1 cellular context compared by ENCODE assay signal in genomic region chr2:8514748-8515389, GRCh38.
TF ChIP-seq lines count a peak whose summit lies in the region.

No MANE protein-coding gene starts in this region.

TF ChIP-seq in GM12878, 131 proteins besides CTCF, POLR2A, EP300 and RAD21 (continued from another document and continues in another):
- peak; percentile 92 for TF ChIP-seq MEF2A (IDR thresholded peaks at IDR 0.05; ENCODE audit: insufficient read depth, low read depth, low read length)
- TF ChIP-seq RB1 (IDR thresholded peaks at IDR 0.05; ENCODE audit: borderline replicate concordance), result peak; percentile 86; the same call in 1 of the 2 replicates
- peak; percentile 80 for TF ChIP-seq ZNF384 (IDR thresholded peaks at IDR 0.05; ENCODE audit: borderline replicate concordance, low read depth, low read length)
- peak; percentile 85 to 88 for TF ChIP-seq BHLHE40 (IDR thresholded peaks at IDR 0.05; ENCODE audit: borderline replicate concordance in 1 of 2, low read depth in 2 of 2, low read length in 1 of 2)
- TF ChIP-seq, protein P1, sequence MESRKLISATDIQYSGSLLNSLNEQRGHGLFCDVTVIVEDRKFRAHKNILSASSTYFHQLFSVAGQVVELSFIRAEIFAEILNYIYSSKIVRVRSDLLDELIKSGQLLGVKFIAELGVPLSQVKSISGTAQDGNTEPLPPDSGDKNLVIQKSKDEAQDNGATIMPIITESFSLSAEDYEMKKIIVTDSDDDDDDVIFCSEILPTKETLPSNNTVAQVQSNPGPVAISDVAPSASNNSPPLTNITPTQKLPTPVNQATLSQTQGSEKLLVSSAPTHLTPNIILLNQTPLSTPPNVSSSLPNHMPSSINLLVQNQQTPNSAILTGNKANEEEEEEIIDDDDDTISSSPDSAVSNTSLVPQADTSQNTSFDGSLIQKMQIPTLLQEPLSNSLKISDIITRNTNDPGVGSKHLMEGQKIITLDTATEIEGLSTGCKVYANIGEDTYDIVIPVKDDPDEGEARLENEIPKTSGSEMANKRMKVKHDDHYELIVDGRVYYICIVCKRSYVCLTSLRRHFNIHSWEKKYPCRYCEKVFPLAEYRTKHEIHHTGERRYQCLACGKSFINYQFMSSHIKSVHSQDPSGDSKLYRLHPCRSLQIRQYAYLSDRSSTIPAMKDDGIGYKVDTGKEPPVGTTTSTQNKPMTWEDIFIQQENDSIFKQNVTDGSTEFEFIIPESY (IDR thresholded peaks at IDR 0.05), result no peak
- peak; percentile 83 for TF ChIP-seq RAD51 (IDR thresholded peaks at IDR 0.05)
- no peak for TF ChIP-seq ZNF274 (IDR thresholded peaks at IDR 0.05; ENCODE audit: insufficient read depth, insufficient read length)
- peak; percentile 94; the same call in 1 of the 2 replicates for TF ChIP-seq TCF3 (IDR thresholded peaks at IDR 0.05; ENCODE audit: borderline replicate concordance, insufficient read depth, low read depth, low read length)
- peak; percentile 94 for TF ChIP-seq EED (IDR thresholded peaks at IDR 0.05; ENCODE audit: low read depth)
- no peak for TF ChIP-seq CEBPZ (IDR thresholded peaks at IDR 0.05; ENCODE audit: low read depth, low read length)
- TF ChIP-seq CBX5 (IDR thresholded peaks at IDR 0.05; ENCODE audit: low read depth), result peak; percentile 69
- TF ChIP-seq BCL11A (IDR thresholded peaks at IDR 0.05; ENCODE audit: low read depth, low read length), result peak; percentile 97
- TF ChIP-seq ZNF24 (IDR thresholded peaks at IDR 0.05), result peak; percentile 83
- no peak for TF ChIP-seq LARP7 (IDR thresholded peaks at IDR 0.05)
- no peak for TF ChIP-seq SMAD5 (IDR thresholded peaks at IDR 0.05; ENCODE audit: low read depth)
- peak in 1 of 2 experiments; percentile 82; a peak in 2 of 4 replicates for TF ChIP-seq ETV6 (conservative IDR thresholded peaks at IDR 0.05 in 1 of 2, IDR thresholded peaks at IDR 0.05 in 1 of 2; ENCODE audit: borderline replicate concordance in 1 of 2, low read depth in 1 of 2)
- TF ChIP-seq SIN3A (IDR thresholded peaks at IDR 0.05; ENCODE audit: low read depth, low read length), result no peak
- TF ChIP-seq, protein P2, sequence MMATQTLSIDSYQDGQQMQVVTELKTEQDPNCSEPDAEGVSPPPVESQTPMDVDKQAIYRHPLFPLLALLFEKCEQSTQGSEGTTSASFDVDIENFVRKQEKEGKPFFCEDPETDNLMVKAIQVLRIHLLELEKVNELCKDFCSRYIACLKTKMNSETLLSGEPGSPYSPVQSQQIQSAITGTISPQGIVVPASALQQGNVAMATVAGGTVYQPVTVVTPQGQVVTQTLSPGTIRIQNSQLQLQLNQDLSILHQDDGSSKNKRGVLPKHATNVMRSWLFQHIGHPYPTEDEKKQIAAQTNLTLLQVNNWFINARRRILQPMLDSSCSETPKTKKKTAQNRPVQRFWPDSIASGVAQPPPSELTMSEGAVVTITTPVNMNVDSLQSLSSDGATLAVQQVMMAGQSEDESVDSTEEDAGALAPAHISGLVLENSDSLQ (IDR thresholded peaks at IDR 0.05), result peak; percentile 69; the same call in 1 of the 2 replicates
- TF ChIP-seq MTA3 (IDR thresholded peaks at IDR 0.05; ENCODE audit: borderline replicate concordance, low read length), result no peak
- peak; percentile 89 for TF ChIP-seq STAT3 (IDR thresholded peaks at IDR 0.05; ENCODE audit: low read depth, low read length)
- TF ChIP-seq DPF2 (IDR thresholded peaks at IDR 0.05), result peak; percentile 88
- TF ChIP-seq BACH1 (IDR thresholded peaks at IDR 0.05; ENCODE audit: borderline replicate concordance), result peak; percentile 35; the same call in 1 of the 2 replicates
- peak; percentile 14; the same call in 1 of the 2 replicates for TF ChIP-seq NKRF (conservative IDR thresholded peaks at IDR 0.05)
- TF ChIP-seq E2F4 (IDR thresholded peaks at IDR 0.05; ENCODE audit: low read depth, low read length), result no peak
- TF ChIP-seq MEF2B (IDR thresholded peaks at IDR 0.05; ENCODE audit: partially characterized antibody, poor library complexity, severe bottlenecking), result peak; percentile 100
- TF ChIP-seq SUPT20H (IDR thresholded peaks at IDR 0.05; ENCODE audit: borderline replicate concordance, control insufficient read depth, low read depth, low read length), result no peak
- no peak for TF ChIP-seq SUZ12 (IDR thresholded peaks at IDR 0.05; ENCODE audit: unreplicated experiment)
- peak; percentile 89; the same call in 1 of the 2 replicates for TF ChIP-seq PAX5 (IDR thresholded peaks at IDR 0.05; ENCODE audit: borderline replicate concordance, low read depth, low read length)
- TF ChIP-seq EGR1 (IDR thresholded peaks at IDR 0.05; ENCODE audit: borderline replicate concordance in 1 of 2, low read depth in 2 of 2, low read length in 2 of 2), result 0 out of 3 replicates have a peak, but pooled peaks of 1 of the 2 experiments have one; percentile 20
- TF ChIP-seq NFXL1 (IDR thresholded peaks at IDR 0.05; ENCODE audit: borderline replicate concordance), result no peak
- TF ChIP-seq RBBP5 (conservative IDR thresholded peaks at IDR 0.05), result no peak
- TF ChIP-seq MXI1 (IDR thresholded peaks at IDR 0.05; ENCODE audit: low read depth, low read length), result peak; percentile 9; the same call in 1 of the 2 replicates
- peak; percentile 86 for TF ChIP-seq MTA2 (IDR thresholded peaks at IDR 0.05; ENCODE audit: low read depth)
- TF ChIP-seq, protein P3, sequence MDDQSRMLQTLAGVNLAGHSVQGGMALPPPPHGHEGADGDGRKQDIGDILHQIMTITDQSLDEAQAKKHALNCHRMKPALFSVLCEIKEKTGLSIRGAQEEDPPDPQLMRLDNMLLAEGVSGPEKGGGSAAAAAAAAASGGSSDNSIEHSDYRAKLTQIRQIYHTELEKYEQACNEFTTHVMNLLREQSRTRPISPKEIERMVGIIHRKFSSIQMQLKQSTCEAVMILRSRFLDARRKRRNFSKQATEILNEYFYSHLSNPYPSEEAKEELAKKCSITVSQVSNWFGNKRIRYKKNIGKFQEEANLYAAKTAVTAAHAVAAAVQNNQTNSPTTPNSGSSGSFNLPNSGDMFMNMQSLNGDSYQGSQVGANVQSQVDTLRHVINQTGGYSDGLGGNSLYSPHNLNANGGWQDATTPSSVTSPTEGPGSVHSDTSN (IDR thresholded peaks at IDR 0.05; ENCODE audit: insufficient replicate concordance, low read depth, low read length), result peak; percentile 3
- TF ChIP-seq SMAD1 (IDR thresholded peaks at IDR 0.05; ENCODE audit: low read depth, partially characterized antibody), result peak; percentile 91
- TF ChIP-seq, protein P4, sequence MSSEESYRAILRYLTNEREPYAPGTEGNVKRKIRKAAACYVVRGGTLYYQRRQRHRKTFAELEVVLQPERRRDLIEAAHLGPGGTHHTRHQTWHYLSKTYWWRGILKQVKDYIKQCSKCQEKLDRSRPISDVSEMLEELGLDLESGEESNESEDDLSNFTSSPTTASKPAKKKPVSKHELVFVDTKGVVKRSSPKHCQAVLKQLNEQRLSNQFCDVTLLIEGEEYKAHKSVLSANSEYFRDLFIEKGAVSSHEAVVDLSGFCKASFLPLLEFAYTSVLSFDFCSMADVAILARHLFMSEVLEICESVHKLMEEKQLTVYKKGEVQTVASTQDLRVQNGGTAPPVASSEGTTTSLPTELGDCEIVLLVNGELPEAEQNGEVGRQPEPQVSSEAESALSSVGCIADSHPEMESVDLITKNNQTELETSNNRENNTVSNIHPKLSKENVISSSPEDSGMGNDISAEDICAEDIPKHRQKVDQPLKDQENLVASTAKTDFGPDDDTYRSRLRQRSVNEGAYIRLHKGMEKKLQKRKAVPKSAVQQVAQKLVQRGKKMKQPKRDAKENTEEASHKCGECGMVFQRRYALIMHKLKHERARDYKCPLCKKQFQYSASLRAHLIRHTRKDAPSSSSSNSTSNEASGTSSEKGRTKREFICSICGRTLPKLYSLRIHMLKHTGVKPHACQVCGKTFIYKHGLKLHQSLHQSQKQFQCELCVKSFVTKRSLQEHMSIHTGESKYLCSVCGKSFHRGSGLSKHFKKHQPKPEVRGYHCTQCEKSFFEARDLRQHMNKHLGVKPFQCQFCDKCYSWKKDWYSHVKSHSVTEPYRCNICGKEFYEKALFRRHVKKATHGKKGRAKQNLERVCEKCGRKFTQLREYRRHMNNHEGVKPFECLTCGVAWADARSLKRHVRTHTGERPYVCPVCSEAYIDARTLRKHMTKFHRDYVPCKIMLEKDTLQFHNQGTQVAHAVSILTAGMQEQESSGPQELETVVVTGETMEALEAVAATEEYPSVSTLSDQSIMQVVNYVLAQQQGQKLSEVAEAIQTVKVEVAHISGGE (CRISPR knock-in tag; IDR thresholded peaks at IDR 0.05), result no peak
- no peak for TF ChIP-seq POLR2AphosphoS2 (IDR thresholded peaks at IDR 0.05; ENCODE audit: low read depth, low read length)
- TF ChIP-seq MAX (IDR thresholded peaks at IDR 0.05; ENCODE audit: low read depth, low read length), result no peak
- peak; percentile 79 for TF ChIP-seq KLF5 (IDR thresholded peaks at IDR 0.05; ENCODE audit: partially characterized antibody)
- no peak for TF ChIP-seq NR2C2 (IDR thresholded peaks at IDR 0.05; ENCODE audit: borderline replicate concordance, control insufficient read depth, insufficient read length, low read depth)
- peak; percentile 89 to 91; a peak in 3 of 4 replicates for TF ChIP-seq IKZF2 (IDR thresholded peaks at IDR 0.05)
- TF ChIP-seq ZBED1 (IDR thresholded peaks at IDR 0.05; ENCODE audit: borderline replicate concordance), result peak; percentile 68; the same call in 1 of the 2 replicates
- TF ChIP-seq ASH2L (IDR thresholded peaks at IDR 0.05; ENCODE audit: borderline replicate concordance, low read depth), result peak; percentile 89; the same call in 1 of the 2 replicates
- peak; percentile 89; the same call in 2 of the 3 replicates for TF ChIP-seq POU2F2 (IDR thresholded peaks at IDR 0.05; ENCODE audit: borderline replicate concordance, low read depth, low read length)
- TF ChIP-seq MYB (IDR thresholded peaks at IDR 0.05; ENCODE audit: borderline replicate concordance, low read depth, low read length), result 0 out of 2 replicates have a peak, but pooled peaks have one; percentile 32
- TF ChIP-seq, protein P5, sequence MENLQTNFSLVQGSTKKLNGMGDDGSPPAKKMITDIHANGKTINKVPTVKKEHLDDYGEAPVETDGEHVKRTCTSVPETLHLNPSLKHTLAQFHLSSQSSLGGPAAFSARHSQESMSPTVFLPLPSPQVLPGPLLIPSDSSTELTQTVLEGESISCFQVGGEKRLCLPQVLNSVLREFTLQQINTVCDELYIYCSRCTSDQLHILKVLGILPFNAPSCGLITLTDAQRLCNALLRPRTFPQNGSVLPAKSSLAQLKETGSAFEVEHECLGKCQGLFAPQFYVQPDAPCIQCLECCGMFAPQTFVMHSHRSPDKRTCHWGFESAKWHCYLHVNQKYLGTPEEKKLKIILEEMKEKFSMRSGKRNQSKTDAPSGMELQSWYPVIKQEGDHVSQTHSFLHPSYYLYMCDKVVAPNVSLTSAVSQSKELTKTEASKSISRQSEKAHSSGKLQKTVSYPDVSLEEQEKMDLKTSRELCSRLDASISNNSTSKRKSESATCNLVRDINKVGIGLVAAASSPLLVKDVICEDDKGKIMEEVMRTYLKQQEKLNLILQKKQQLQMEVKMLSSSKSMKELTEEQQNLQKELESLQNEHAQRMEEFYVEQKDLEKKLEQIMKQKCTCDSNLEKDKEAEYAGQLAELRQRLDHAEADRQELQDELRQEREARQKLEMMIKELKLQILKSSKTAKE (IDR thresholded peaks at IDR 0.05; ENCODE audit: low read depth, poor library complexity, severe bottlenecking), result peak; percentile 93
- no peak for TF ChIP-seq KAT2A (conservative IDR thresholded peaks at IDR 0.05; ENCODE audit: control insufficient read depth, low read depth, low read length)
